Comparison of ENCODE assay signal across 9 cellular contexts in genomic region chr9:21591221-21592062, GRCh38.
DNase-seq lines count a peak whose midpoint lies in the region; ATAC-seq and TF ChIP-seq lines count a peak whose summit lies in the region.
"Had no signal": no experiment of that assay in that cellular context is flagged by ENCODE, and none has a peak within 500 bp of the region (broad histone marks: within the 10 kb centered on the region; RNA-seq: fewer than 3 reads in every experiment).

No MANE protein-coding gene starts in this region.

- DNase-seq in Kasumi-1 (lab: John Stamatoyannopoulos, UW) = peak; percentile 44 to 47
- peak; percentile 50 for DNase-seq in activated T-cell treated with anti-CD3 and anti-CD28 coated beads for 48 hours (ENCODE audit: low read depth)
- peak; percentile 89 to 94 for DNase-seq in foreskin keratinocyte
- no peak for DNase-seq in NCI-H128 (lab: John Stamatoyannopoulos, UW; ENCODE audit: unreplicated experiment)
- DNase-seq in NCI-H1694 (lab: John Stamatoyannopoulos, UW) = no peak

- H3K36me3 ChIP-seq in skeletal muscle satellite cell (ENCODE audit: insufficient read depth, low read length) = no peaks in the 10 kb centered on the region
- H3K36me3 ChIP-seq: ovary had no signal

- H3K9me3 ChIP-seq in skeletal muscle satellite cell (replicated peaks; ENCODE audit: low read length) = no peaks in the 10 kb centered on the region
- H3K9me3 ChIP-seq: ovary had no signal

- H3K27ac ChIP-seq in foreskin keratinocyte = peak overlapping the region; percentile 57
- H3K27ac ChIP-seq: ovary had no signal

- H3K9ac ChIP-seq in skeletal muscle satellite cell (ENCODE audit: low read depth, low read length) = peak overlapping the region; percentile 83

- peaks cover 30% of the 10 kb centered on the region for H3K4me1 ChIP-seq in foreskin keratinocyte
- peaks cover 44% of the 10 kb centered on the region for H3K4me1 ChIP-seq in skeletal muscle satellite cell (ENCODE audit: control insufficient read depth, insufficient read depth, low read length)

- peak overlapping the region; percentile 64 for H3K4me3 ChIP-seq in skeletal muscle satellite cell (ENCODE audit: low read length)
- H3K4me3 ChIP-seq: ovary had no signal

- peak; percentile 48 for ATAC-seq in GM19324 (IDR thresholded peaks at IDR 0.05; ENCODE audit: low FRiP score, unreplicated experiment)
- peak; percentile 100 for ATAC-seq in foreskin keratinocyte
- ATAC-seq in HG03196 (IDR thresholded peaks at IDR 0.05; ENCODE audit: unreplicated experiment) = no peak

- no peak for TF ChIP-seq CTCF in foreskin keratinocyte (conservative IDR thresholded peaks at IDR 0.05)

- H3K4me2 ChIP-seq in skeletal muscle satellite cell (ENCODE audit: low read length) = peak overlapping the region; percentile 79

- no peaks in the 10 kb centered on the region for H3K27me3 ChIP-seq in foreskin keratinocyte
- no peaks in the 10 kb centered on the region for H3K27me3 ChIP-seq in skeletal muscle satellite cell (ENCODE audit: control insufficient read depth, insufficient read depth, low read length)
- H3K27me3 ChIP-seq: ovary had no signal

Comparison
In these comparisons a context has a peak if more than half of its experiments do, and no peak if none do; other contexts are left out.
1. DNase-seq: peak in Kasumi-1 (2 of 2), activated T-cell treated with anti-CD3 and anti-CD28 coated beads for 48 hours (single experiment) and foreskin keratinocyte (2 of 2); none in NCI-H128 (single experiment) and NCI-H1694 (single experiment).